Comparison of ENCODE assay signal across 1 cellular context in the genomic region with DNA sequence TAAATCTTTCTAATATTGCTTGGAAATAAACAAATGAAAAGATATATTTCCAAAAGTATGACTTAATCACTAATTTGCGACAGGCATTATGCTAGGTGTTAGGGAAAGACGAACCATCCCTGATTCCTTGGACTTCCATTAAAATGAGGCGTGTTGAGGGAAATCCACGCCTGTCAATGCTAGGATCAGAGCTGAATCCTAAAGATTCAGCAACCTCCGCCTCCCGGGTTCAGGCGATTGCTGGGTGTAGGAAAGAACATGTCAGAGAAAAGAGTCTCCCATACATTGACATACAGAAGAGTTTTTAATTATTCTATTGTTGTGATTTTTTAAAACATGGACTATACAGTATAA.
TF ChIP-seq lines count a peak whose summit lies in the region.

No MANE protein-coding gene starts in this region.

TF ChIP-seq in IMR-90, 13 proteins besides CTCF, POLR2A, EP300 and RAD21 (continued from another document):
- TF ChIP-seq ELK1 (IDR thresholded peaks at IDR 0.05; ENCODE audit: borderline replicate concordance, low read depth, low read length) (no peak), CEBPB (IDR thresholded peaks at IDR 0.05; ENCODE audit: low read depth, low read length) (no peak), RFX5 (IDR thresholded peaks at IDR 0.05; ENCODE audit: low read depth, low read length) (no peak), MAZ (IDR thresholded peaks at IDR 0.05; ENCODE audit: borderline replicate concordance, low read depth, low read length) (no peak), FOS (IDR thresholded peaks at IDR 0.05; ENCODE audit: low read depth, low read length) (no peak)
